ENCODE assay signal across 8 cellular contexts in the genomic region with DNA sequence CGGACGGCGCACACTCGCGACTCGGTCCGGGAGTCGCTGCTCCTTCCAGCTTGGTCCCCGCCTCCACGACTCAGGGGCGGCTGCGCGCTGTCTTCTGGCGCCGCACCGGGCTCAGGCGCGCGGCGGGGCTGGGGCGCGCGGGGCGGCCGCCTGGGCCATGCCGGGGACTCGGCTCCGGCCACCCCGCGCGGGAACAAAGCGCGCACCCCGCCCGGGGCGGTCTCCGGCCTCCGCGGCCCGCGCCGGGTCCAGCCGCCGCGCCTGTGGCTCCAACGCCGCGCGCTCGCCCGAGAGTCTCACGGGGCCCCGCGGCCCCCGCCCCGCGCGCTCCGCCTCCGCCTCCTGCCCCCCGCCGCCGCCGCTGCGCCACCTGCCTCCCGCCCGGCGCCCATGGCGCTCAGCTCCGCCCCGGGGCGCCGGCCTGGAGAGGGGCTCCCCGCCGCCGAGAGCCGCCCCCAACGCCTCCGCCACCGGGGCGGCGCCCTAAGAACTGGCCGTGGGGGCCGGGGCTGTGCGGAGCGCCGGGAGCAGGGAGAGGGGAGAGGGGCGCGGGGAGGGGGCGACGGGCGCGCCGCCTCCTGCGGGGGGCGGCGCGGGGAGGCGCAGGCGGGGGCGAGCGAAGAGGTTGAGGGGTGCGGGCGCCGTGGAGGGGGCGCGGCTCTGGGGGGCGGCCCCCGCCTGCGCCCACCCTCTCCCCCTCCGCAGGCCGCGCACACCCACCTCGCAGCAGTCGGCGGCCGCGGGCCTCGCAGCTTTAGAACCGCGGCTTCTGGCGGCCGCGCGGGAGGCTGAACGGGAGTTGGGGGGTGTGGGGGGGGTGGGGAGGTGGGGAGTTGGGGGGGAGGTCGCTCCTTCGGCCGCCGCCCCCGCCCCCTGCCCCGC. TPM values are rescaled to one million over a fixed set of nuclear protein-coding genes. Genes with fewer than 3 reads are reported as not detected.
DNase-seq lines count a peak whose midpoint lies in the region; ATAC-seq and TF ChIP-seq lines count a peak whose summit lies in the region.

No MANE protein-coding gene starts in this region.

- no peaks in the 10 kb centered on the region for H3K36me3 ChIP-seq in neuron (ENCODE audit: insufficient read depth, low read length)

- TF ChIP-seq CTCF in GM13976 (IDR thresholded peaks at IDR 0.05; ENCODE audit: borderline replicate concordance, control extremely low read depth, extremely low read depth, insufficient read depth, missing control alignments): no peak

- DNase-seq in GM13976 (ENCODE audit: low spot score) (peak; percentile 79), cerebellum (ENCODE audit: low spot score) (peak; percentile 58), A172 (ENCODE audit: low spot score) (no peak), epidermal melanocyte (ENCODE audit: insufficient read length, low spot score) (no peak), SW480 (ENCODE audit: low spot score) (no peak)

- no peaks in the 10 kb centered on the region for H3K9me3 ChIP-seq in neuron (ENCODE audit: low read length)

- ATAC-seq in HG02759 (IDR thresholded peaks at IDR 0.05; ENCODE audit: unreplicated experiment) (peak; percentile 42), GM19351 (IDR thresholded peaks at IDR 0.05; ENCODE audit: unreplicated experiment) (no peak)

- H3K27me3 ChIP-seq in neuron (ENCODE audit: insufficient read depth, low read length): peaks cover 76% of the 10 kb centered on the region

- peaks cover 4% of the 10 kb centered on the region for H3K4me1 ChIP-seq in neuron (ENCODE audit: insufficient read depth, low read length)

- H3K4me3 ChIP-seq in neuron (ENCODE audit: low read length): peak overlapping the region; percentile 39

- in situ Hi-C loops in GM13976 (cut with MboI; ENCODE audit: low sequenced_read_pairs, unreplicated experiment): no loop called here

- peak overlapping the region; percentile 61 for H2AFZ ChIP-seq in neuron (ENCODE audit: low read depth, low read length)

RNA-seq across cellular contexts. Expression of a gene that starts 35.7 kb away (rescaled TPM):
- total RNA-seq in cerebellum: 4.5 TPM
- 0.05 TPM in 1 of 2 replicates, not detected in the other for total RNA-seq in A172 (2014; rRNA removed; shearing (Covaris generic))

Comparison
In these comparisons a context has a peak if more than half of its experiments do, and no peak if none do; other contexts are left out.
1. DNase-seq: peak in GM13976 (single experiment) and cerebellum (single experiment); none in A172 (single experiment), epidermal melanocyte (single experiment) and SW480 (single experiment).